1 cellular context compared by ENCODE assay signal in the genomic region with DNA sequence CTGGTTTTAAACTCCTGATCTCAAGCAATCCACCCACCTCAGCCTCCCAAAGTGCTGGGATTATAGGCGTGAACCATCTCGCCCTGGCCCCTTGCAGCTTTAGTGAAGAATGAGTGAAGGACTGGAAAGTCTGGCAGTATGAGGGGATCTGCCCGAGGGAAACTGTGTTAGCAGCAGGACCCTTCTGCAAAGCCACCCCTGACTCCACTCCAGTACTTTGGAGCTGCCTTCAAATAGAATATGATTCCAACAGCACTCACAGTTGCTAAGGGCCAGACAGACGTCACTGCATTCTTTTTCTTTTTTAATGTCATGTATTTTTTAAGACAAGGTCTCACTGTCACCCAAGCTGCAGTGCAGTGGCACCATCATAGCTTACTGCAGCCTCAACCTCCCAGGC.
TF ChIP-seq lines count a peak whose summit lies in the region.

No MANE protein-coding gene starts in this region.

TF ChIP-seq in WTC11, 78 proteins besides CTCF, POLR2A, EP300 and RAD21:
- TF ChIP-seq, protein P1, sequence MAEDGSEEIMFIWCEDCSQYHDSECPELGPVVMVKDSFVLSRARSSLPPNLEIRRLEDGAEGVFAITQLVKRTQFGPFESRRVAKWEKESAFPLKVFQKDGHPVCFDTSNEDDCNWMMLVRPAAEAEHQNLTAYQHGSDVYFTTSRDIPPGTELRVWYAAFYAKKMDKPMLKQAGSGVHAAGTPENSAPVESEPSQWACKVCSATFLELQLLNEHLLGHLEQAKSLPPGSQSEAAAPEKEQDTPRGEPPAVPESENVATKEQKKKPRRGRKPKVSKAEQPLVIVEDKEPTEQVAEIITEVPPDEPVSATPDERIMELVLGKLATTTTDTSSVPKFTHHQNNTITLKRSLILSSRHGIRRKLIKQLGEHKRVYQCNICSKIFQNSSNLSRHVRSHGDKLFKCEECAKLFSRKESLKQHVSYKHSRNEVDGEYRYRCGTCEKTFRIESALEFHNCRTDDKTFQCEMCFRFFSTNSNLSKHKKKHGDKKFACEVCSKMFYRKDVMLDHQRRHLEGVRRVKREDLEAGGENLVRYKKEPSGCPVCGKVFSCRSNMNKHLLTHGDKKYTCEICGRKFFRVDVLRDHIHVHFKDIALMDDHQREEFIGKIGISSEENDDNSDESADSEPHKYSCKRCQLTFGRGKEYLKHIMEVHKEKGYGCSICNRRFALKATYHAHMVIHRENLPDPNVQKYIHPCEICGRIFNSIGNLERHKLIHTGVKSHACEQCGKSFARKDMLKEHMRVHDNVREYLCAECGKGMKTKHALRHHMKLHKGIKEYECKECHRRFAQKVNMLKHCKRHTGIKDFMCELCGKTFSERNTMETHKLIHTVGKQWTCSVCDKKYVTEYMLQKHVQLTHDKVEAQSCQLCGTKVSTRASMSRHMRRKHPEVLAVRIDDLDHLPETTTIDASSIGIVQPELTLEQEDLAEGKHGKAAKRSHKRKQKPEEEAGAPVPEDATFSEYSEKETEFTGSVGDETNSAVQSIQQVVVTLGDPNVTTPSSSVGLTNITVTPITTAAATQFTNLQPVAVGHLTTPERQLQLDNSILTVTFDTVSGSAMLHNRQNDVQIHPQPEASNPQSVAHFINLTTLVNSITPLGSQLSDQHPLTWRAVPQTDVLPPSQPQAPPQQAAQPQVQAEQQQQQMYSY (CRISPR knock-in tag; IDR thresholded peaks at IDR 0.05) = 0 out of 2 replicates have a peak, but pooled peaks have one; percentile 21
- TF ChIP-seq ZNF416 (CRISPR knock-in tag; IDR thresholded peaks at IDR 0.05) = no peak
- TF ChIP-seq MXD4 (CRISPR knock-in tag; IDR thresholded peaks at IDR 0.05; ENCODE audit: borderline replicate concordance) = no peak
TF ChIP-seq in WTC11: peak in this region for 1.
